22 cellular contexts compared by ENCODE assay signal in the genomic region with DNA sequence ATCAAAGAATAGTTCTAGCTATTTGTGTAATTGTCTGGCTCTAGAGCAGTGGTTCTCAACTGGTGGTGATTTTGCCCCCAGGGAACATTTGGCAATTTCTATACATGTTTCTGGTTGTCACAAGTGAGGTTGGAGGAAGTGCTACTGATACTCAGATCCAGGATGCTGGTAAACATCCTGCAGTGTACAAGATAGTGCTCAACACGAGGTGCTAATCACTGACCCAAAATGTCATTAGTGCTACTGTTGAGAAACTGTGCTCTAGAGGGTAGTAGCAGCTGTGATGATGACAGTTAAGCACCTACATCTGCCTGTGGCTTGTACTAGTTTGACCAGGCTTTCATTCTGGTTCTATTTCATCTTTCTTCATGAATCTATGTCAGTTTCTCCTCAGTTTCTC. TPM values are rescaled to one million over a fixed set of nuclear protein-coding genes. Genes with fewer than 3 reads are reported as not detected.
DNase-seq lines count a peak whose midpoint lies in the region; ATAC-seq and TF ChIP-seq lines count a peak whose summit lies in the region.
"Had no signal": no experiment of that assay in that cellular context is flagged by ENCODE, and none has a peak within 500 bp of the region (broad histone marks: within the 10 kb centered on the region; RNA-seq: fewer than 3 reads in every experiment).

No MANE protein-coding gene starts in this region.

- intact Hi-C loops in posterior cingulate gyrus (cut with DNase I) (no loop called here), lower lobe of right lung (cut with DNase I) (no loop called here)

- H3K4me3 ChIP-seq in lower lobe of right lung: no peak overlapping the region
- H3K4me3 ChIP-seq: dorsolateral prefrontal cortex, heart right ventricle had no signal

- no peaks in the 10 kb centered on the region for H3K27me3 ChIP-seq in lower lobe of right lung (ENCODE audit: low read depth)
- H3K27me3 ChIP-seq: brain microvascular endothelial cell, dorsolateral prefrontal cortex, heart right ventricle had no signal

- no peaks in the 10 kb centered on the region for H3K4me1 ChIP-seq in lower lobe of right lung
- H3K4me1 ChIP-seq: heart right ventricle had no signal

- H3K27ac ChIP-seq in lower lobe of right lung: no peak overlapping the region
- H3K27ac ChIP-seq: brain microvascular endothelial cell, dorsolateral prefrontal cortex, heart right ventricle had no signal

- DNase-seq in foreskin melanocyte: peak; percentile 13
- no peak for DNase-seq in posterior cingulate gyrus
- no peak for DNase-seq in lower lobe of right lung
- DNase-seq in COLO829 (ENCODE audit: low spot score): no peak
- DNase-seq: activated T-cell treated with anti-CD3 and anti-CD28 coated beads, Interleukin-2, amount 50 U/mL, for 1 hour; brain microvascular endothelial cell; DMS153; dorsolateral prefrontal cortex; H7; heart right ventricle; mesenchymal stem cell; NCI-H187; NCI-H510A; OCI-M1; substantia nigra had no signal

- ATAC-seq in GM18861 (IDR thresholded peaks at IDR 0.05; ENCODE audit: unreplicated experiment): peak; percentile 75
- ATAC-seq in GM21529 (IDR thresholded peaks at IDR 0.05; ENCODE audit: unreplicated experiment): peak; percentile 75
- peak; percentile 90 for ATAC-seq in HG03108 (IDR thresholded peaks at IDR 0.05; ENCODE audit: unreplicated experiment)
- no peak for ATAC-seq in lower lobe of right lung
- ATAC-seq: esophagus mucosa, heart right ventricle had no signal

- no peaks in the 10 kb centered on the region for H3K9me3 ChIP-seq in lower lobe of right lung
- H3K9me3 ChIP-seq: heart right ventricle had no signal

- H3K36me3 ChIP-seq in lower lobe of right lung: peaks cover 67% of the 10 kb centered on the region

- TF ChIP-seq CTCF in lower lobe of right lung (IDR thresholded peaks at IDR 0.05): no peak

RNA-seq across cellular contexts. Expression of a gene that starts 22.1 kb away (rescaled TPM):
- total RNA-seq in lower lobe of right lung: 0.27 TPM
- total RNA-seq: H7, heart right ventricle, M059J, neural crest cell, SK-MEL-5 had no signal

RNA-seq across cellular contexts. Expression of a gene that starts 27.1 kb away (rescaled TPM):
- total RNA-seq in lower lobe of right lung: 15.6 TPM
- total RNA-seq: SK-MEL-5 had no signal

RNA-seq across cellular contexts. Expression of a gene that starts 36.3 kb away (rescaled TPM):
- 23.1 TPM for total RNA-seq in lower lobe of right lung
- total RNA-seq: SK-MEL-5 had no signal

Comparison
In these comparisons a context has a peak if more than half of its experiments do, and no peak if none do; other contexts are left out.
1. ATAC-seq: peak in GM18861 (single experiment), GM21529 (single experiment) and HG03108 (single experiment); none in lower lobe of right lung (0 of 2).